ENCODE assay signal across 26 cellular contexts in the genomic region with DNA sequence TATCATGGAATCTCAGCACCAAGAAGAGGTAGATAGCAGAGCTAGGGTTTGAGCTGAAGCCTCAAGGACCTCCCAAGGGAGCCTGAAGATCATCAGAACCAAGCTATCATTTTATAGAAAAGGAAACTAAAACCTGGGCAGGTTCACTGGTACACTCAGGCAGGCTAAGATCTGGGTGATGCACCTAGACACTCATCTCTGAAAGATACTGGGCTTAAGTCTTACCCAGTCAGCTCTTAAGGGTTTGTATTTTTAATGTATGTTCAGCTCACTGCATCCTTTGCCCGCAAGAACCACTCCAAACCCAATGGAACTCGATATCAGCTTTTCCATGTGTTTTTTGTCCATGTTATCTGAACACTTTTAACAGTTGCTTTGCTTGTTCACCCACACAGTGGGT.
DNase-seq lines count a peak whose midpoint lies in the region; ATAC-seq and TF ChIP-seq lines count a peak whose summit lies in the region.
"Had no signal": no experiment of that assay in that cellular context is flagged by ENCODE, and none has a peak within 500 bp of the region (broad histone marks: within the 10 kb centered on the region; RNA-seq: fewer than 3 reads in every experiment).

No MANE protein-coding gene starts in this region.

- TF ChIP-seq POLR2A in breast epithelium (IDR thresholded peaks at IDR 0.05) (no peak), prostate gland (IDR thresholded peaks at IDR 0.05) (no peak)

- H3K4me1 Mint-ChIP-seq in MCF 10A (ENCODE audit: insufficient read depth, unreplicated experiment): no peaks in the 10 kb centered on the region
- peaks cover 4% of the 10 kb centered on the region for H3K4me1 Mint-ChIP-seq in CD8-positive, alpha-beta T cell (ENCODE audit: low read depth)
- H3K4me1 Mint-ChIP-seq: CD14-positive monocyte had no signal

- ATAC-seq in HG02763 (IDR thresholded peaks at IDR 0.05; ENCODE audit: unreplicated experiment) (no peak), GM18502 (IDR thresholded peaks at IDR 0.05; ENCODE audit: poor library complexity, unreplicated experiment) (no peak)
- no peak for ATAC-seq in CD8-positive, alpha-beta T cell
- ATAC-seq: GM23338 had no signal

- no peaks in the 10 kb centered on the region for H3K27me3 ChIP-seq in breast epithelium
- no peaks in the 10 kb centered on the region for H3K27me3 ChIP-seq in dorsolateral prefrontal cortex
- H3K27me3 ChIP-seq in prostate gland (replicated peaks; ENCODE audit: insufficient read depth): no peaks in the 10 kb centered on the region
- H3K27me3 ChIP-seq in CD8-positive, alpha-beta T cell (ENCODE audit: insufficient read depth, low read length): no peaks in the 10 kb centered on the region
- H3K27me3 ChIP-seq: BE2C, Peyer's patch had no signal

- intact Hi-C loops in breast epithelium (cut with DNase I; ENCODE audit: low total_unique reads): no loop called here
- intact Hi-C loops in MCF 10A (cut with micrococcal nuclease): no loop called here
- intact Hi-C loops in dorsolateral prefrontal cortex (cut with DNase I): no loop called here
- intact Hi-C loops in prostate gland (cut with DNase I): no loop called here
- intact Hi-C loops in CD8-positive, alpha-beta T cell (cut with DNase I, micrococcal nuclease): no loop called here

- WGBS in prostate gland: 61% methylated on average over 2 of the region's 2 CpGs

- DNase-seq in breast epithelium (ENCODE audit: low spot score in 2 of 2): no peak
- no peak for DNase-seq in MCF 10A (ENCODE audit: unreplicated experiment)
- DNase-seq in dorsolateral prefrontal cortex: no peak
- no peak for DNase-seq in prostate gland (ENCODE audit: low spot score)
- DNase-seq in NCI-H748 treated with DMSO at 0.1 percent for 48 hours (lab: John Stamatoyannopoulos, UW): no peak
- DNase-seq in CD8-positive, alpha-beta T cell: no peak
- DNase-seq: 8988T, ACHN, BE2C, Calu3, DMS79 treated with DMSO at 0.1 percent for 48 hours, H9, KG1, MM.1S, NCI-H1048, NCI-H1417, NCI-H1694, NCI-H2029 treated with DMSO at 0.1 percent for 48 hours, NCI-H446 treated with DMSO at 0.1 percent for 48 hours, NCI-H526, Peyer's patch, SHP77 treated with DMSO at 0.1 percent for 48 hours had no signal

- H3K9me3 Mint-ChIP-seq in MCF 10A (ENCODE audit: unreplicated experiment): no peaks in the 10 kb centered on the region
- peaks cover 2% of the 10 kb centered on the region for H3K9me3 Mint-ChIP-seq in CD8-positive, alpha-beta T cell

- peak overlapping the region; percentile 81 to 83 for H3K27ac ChIP-seq in breast epithelium
- H3K27ac ChIP-seq in dorsolateral prefrontal cortex: peak overlapping the region; percentile 31 to 100 (median 98)
- peak overlapping the region; percentile 80 to 91 for H3K27ac ChIP-seq in prostate gland
- no peak overlapping the region for H3K27ac ChIP-seq in CD8-positive, alpha-beta T cell (ENCODE audit: low read depth, low read length)
- H3K27ac ChIP-seq: Peyer's patch had no signal

- no peaks in the 10 kb centered on the region for H3K27me3 Mint-ChIP-seq in MCF 10A (ENCODE audit: insufficient read depth, unreplicated experiment)
- peaks cover 2% of the 10 kb centered on the region for H3K27me3 Mint-ChIP-seq in CD8-positive, alpha-beta T cell (ENCODE audit: low read depth)

- no peak overlapping the region for H3K27ac Mint-ChIP-seq in MCF 10A (ENCODE audit: low read depth, unreplicated experiment)
- no peak overlapping the region for H3K27ac Mint-ChIP-seq in CD8-positive, alpha-beta T cell
- H3K27ac Mint-ChIP-seq: CD14-positive monocyte, GM23338, H9 had no signal

- no peaks in the 10 kb centered on the region for H3K36me3 ChIP-seq in breast epithelium
- H3K36me3 ChIP-seq in prostate gland: no peaks in the 10 kb centered on the region
- H3K36me3 ChIP-seq in CD8-positive, alpha-beta T cell (ENCODE audit: insufficient read depth, low read length): no peaks in the 10 kb centered on the region
- H3K36me3 ChIP-seq: BE2C, Peyer's patch had no signal

- POLR2A ChIA-PET in MCF 10A (lab: Yijun Ruan, JAX): no interaction called here
- POLR2A ChIA-PET in CD8-positive, alpha-beta T cell (lab: Charles Lee): interaction anchor here (1.6 kb wide), 1 partner anchor 404 kb away, joined by 4 read pairs; a partner anchor contains a TSS

- peaks cover 0 to 5% of the 10 kb centered on the region in 2 donors for H3K9me3 ChIP-seq in breast epithelium
- no peaks in the 10 kb centered on the region for H3K9me3 ChIP-seq in prostate gland
- no peaks in the 10 kb centered on the region for H3K9me3 ChIP-seq in CD8-positive, alpha-beta T cell (ENCODE audit: low read length)
- H3K9me3 ChIP-seq: BE2C, Peyer's patch had no signal

- TF ChIP-seq CTCF in breast epithelium (IDR thresholded peaks at IDR 0.05) (no peak), MCF 10A (IDR thresholded peaks at IDR 0.05; ENCODE audit: unreplicated experiment) (no peak), dorsolateral prefrontal cortex (IDR thresholded peaks at IDR 0.05 in 54 of 56, conservative IDR thresholded peaks at IDR 0.05 in 2 of 56; ENCODE audit: low read depth in 1 of 56, partially characterized antibody in 56 of 56) (no peak), prostate gland (IDR thresholded peaks at IDR 0.05) (no peak)
- no peak for TF ChIP-seq CTCF in CD8-positive, alpha-beta T cell (IDR thresholded peaks at IDR 0.05)

- H3K4me1 ChIP-seq in breast epithelium (no peaks in the 10 kb centered on the region), prostate gland (replicated peaks) (no peaks in the 10 kb centered on the region)
- no peaks in the 10 kb centered on the region for H3K4me1 ChIP-seq in CD8-positive, alpha-beta T cell (ENCODE audit: insufficient read depth, low read length)
- H3K4me1 ChIP-seq: BE2C, Peyer's patch had no signal

- H3K4me3 ChIP-seq in breast epithelium (no peak overlapping the region), dorsolateral prefrontal cortex (peak overlapping the region in 1 of 59 donors; percentile 9), prostate gland (no peak overlapping the region)
- H3K4me3 ChIP-seq in CD8-positive, alpha-beta T cell (ENCODE audit: low read depth, low read length): no peak overlapping the region
- H3K4me3 ChIP-seq: GM23338, Peyer's patch had no signal

- CTCF ChIA-PET in MCF 10A (lab: Yijun Ruan, JAX): interaction anchor here (1.2 kb wide), 1 partner anchor 27 kb away, joined by 3 read pairs; no protein-coding TSS in a partner anchor
- CTCF ChIA-PET in CD8-positive, alpha-beta T cell (lab: Charles Lee): interaction anchor here (0.6 to 1.8 kb wide), 2 partner anchors 26 to 1608 kb away, joined by 3 to 5 read pairs; no protein-coding TSS in a partner anchor

- H3K36me3 Mint-ChIP-seq in MCF 10A (ENCODE audit: insufficient read depth, unreplicated experiment): no peaks in the 10 kb centered on the region
- no peaks in the 10 kb centered on the region for H3K36me3 Mint-ChIP-seq in CD8-positive, alpha-beta T cell
- H3K36me3 Mint-ChIP-seq: CD14-positive monocyte had no signal

- BruUV-seq in MCF 10A (replicated peaks; lab: Mats Ljungman, UMichigan): no TSS peak

- no peak overlapping the region for H3K4me3 Mint-ChIP-seq in MCF 10A (ENCODE audit: unreplicated experiment)
- H3K4me3 Mint-ChIP-seq in CD8-positive, alpha-beta T cell: no peak overlapping the region
- H3K4me3 Mint-ChIP-seq: CD14-positive monocyte, GM23338, H9 had no signal
